In the genomic region with DNA sequence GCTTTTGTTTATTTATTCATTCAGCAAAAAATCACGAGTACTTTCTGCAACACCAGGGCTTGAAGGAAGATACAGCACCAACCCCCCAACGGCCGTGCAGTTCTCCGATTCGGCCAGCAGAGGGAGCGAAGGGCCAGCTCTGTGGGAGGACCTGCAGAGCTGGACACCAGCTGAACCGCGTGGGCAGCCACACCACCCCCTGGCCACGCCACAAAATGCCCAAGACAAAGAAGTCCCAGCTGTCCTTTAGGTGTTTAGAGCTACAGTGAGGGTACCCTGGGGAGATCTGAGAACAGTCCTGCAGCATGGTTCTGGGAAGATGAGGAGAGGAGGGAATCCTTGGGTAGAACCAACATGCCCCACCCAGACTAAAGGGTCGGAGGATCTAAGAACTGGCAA, we compare ENCODE assay signal across 8 cellular contexts.
DNase-seq lines count a peak whose midpoint lies in the region; ATAC-seq and TF ChIP-seq lines count a peak whose summit lies in the region.

No MANE protein-coding gene starts in this region.

- peak overlapping the region; percentile 73 for H2AFZ ChIP-seq in osteoblast (ENCODE audit: low read length)

- H4K20me1 ChIP-seq in osteoblast (ENCODE audit: insufficient read depth, low read length) = no peaks in the 10 kb centered on the region

- ATAC-seq in GM19324 (IDR thresholded peaks at IDR 0.05; ENCODE audit: low FRiP score, unreplicated experiment) = peak; percentile 86
- peak; percentile 29 for ATAC-seq in thoracic aorta (ENCODE audit: insufficient number of reproducible peaks, low FRiP score, low read depth)

- H3K4me3 ChIP-seq in foreskin fibroblast (ENCODE audit: low read depth in 1 of 2, low read length in 2 of 2) (no peak overlapping the region), osteoblast (ENCODE audit: insufficient read depth, low read length) (peak overlapping the region; percentile 32), thoracic aorta (no peak overlapping the region)

- H3K4me1 ChIP-seq in osteoblast (ENCODE audit: insufficient read depth, low read length) (peaks cover 14% of the 10 kb centered on the region), thoracic aorta (ENCODE audit: control insufficient read depth in 1 of 2, low read depth in 2 of 2) (peaks cover 4 to 6% of the 10 kb centered on the region in 2 donors)

- H3K36me3 ChIP-seq in osteoblast (ENCODE audit: insufficient read depth, low read length) = no peaks in the 10 kb centered on the region
- no peaks in the 10 kb centered on the region for H3K36me3 ChIP-seq in thoracic aorta

- peak in 13 of 14 donors; percentile 20 to 82 (median 68) for DNase-seq in C1 segment of cervical spinal cord (lab: John Stamatoyannopoulos, UW)
- DNase-seq in HT1080 (ENCODE audit: low read depth) = peak; percentile 73
- DNase-seq in RWPE1 (ENCODE audit: low spot score) = peak; percentile 80
- peak; percentile 91 for DNase-seq in activated effector memory CD4-positive, alpha-beta T cell treated with anti-CD3 and anti-CD28 coated beads, Interleukin-2, amount 50 U/mL, for 16 hours
- peak; percentile 65 to 90 for DNase-seq in foreskin fibroblast
- peak; percentile 90 for DNase-seq in osteoblast (ENCODE audit: insufficient read length, low spot score, missing footprints)
- peak; percentile 30 for DNase-seq in thoracic aorta (ENCODE audit: low spot score)

- H3K4me2 ChIP-seq in osteoblast (ENCODE audit: insufficient read depth, low read length) = peak overlapping the region; percentile 72

- TF ChIP-seq CTCF in RWPE1 (conservative IDR thresholded peaks at IDR 0.05; ENCODE audit: low read depth) (peak; percentile 95), foreskin fibroblast (IDR thresholded peaks at IDR 0.05; ENCODE audit: low read depth, low read length) (peak; percentile 99), osteoblast (IDR thresholded peaks at IDR 0.05; ENCODE audit: extremely low read depth, low read depth, low read length) (peak; percentile 95), thoracic aorta (IDR thresholded peaks at IDR 0.05) (peak; percentile 98)

- H3K9me3 ChIP-seq in osteoblast (ENCODE audit: low read depth, low read length) (no peaks in the 10 kb centered on the region), thoracic aorta (no peaks in the 10 kb centered on the region)

- H3K27ac ChIP-seq in RWPE1 (no peak overlapping the region), osteoblast (ENCODE audit: low read depth, low read length) (no peak overlapping the region), thoracic aorta (no peak overlapping the region)

- POLR2A ChIA-PET in RWPE1 (lab: Yijun Ruan, JAX; ENCODE audit: low non-redundant PET) = no interaction called here

- H3K27me3 ChIP-seq in osteoblast (ENCODE audit: insufficient read depth, low read length) (no peaks in the 10 kb centered on the region), thoracic aorta (replicated peaks; ENCODE audit: insufficient read depth) (no peaks in the 10 kb centered on the region)

- H3K79me2 ChIP-seq in osteoblast (ENCODE audit: insufficient read depth, low read length) = no peaks in the 10 kb centered on the region

- CTCF ChIA-PET in RWPE1 (lab: Yijun Ruan, JAX) = interaction anchor here (0.6 to 4.2 kb wide), 20 partner anchors 9 to 1078 kb away, joined by 3 to 29 read pairs (median 4); no protein-coding TSS in a partner anchor

Comparison
In these comparisons a context has a peak if more than half of its experiments do, and no peak if none do; other contexts are left out.
1. DNase-seq: peak in every context shown above with its lines; median percentile 91 in activated effector memory CD4-positive, alpha-beta T cell treated with anti-CD3 and anti-CD28 coated beads, Interleukin-2, amount 50 U/mL, for 16 hours; 90 in osteoblast; 80 in RWPE1; 78 in foreskin fibroblast; 73 in HT1080; 68 in C1 segment of cervical spinal cord; 30 in thoracic aorta.